ENCODE assay signal across 19 cellular contexts in the genomic region with DNA sequence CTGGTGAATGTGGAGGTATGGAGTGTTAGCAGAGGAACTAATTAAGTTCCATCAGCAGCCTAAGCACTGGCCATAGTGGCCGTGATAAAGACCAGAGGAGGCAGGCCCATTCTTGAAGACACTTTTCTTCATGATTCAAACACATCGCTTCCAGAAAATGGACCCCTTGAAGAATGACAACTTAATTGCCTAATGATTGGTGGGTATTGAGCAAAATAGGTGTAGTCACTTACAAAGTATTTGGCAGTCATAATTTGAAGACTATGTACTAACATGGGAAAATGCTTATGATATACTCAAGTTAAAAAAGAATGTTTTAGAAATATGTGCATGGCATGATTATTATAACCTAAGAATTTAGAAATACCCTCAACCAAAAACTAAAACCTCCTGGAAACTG. TPM values are rescaled to one million over a fixed set of nuclear protein-coding genes. Genes with fewer than 3 reads are reported as not detected.
DNase-seq lines count a peak whose midpoint lies in the region; ATAC-seq and TF ChIP-seq lines count a peak whose summit lies in the region.
"Had no signal": no experiment of that assay in that cellular context is flagged by ENCODE, and none has a peak within 500 bp of the region (broad histone marks: within the 10 kb centered on the region; RNA-seq: fewer than 3 reads in every experiment).

No MANE protein-coding gene starts in this region.

- H3K4me1 ChIP-seq in GM23338 (ENCODE audit: insufficient read depth): peaks cover 88% of the 10 kb centered on the region
- H3K4me1 ChIP-seq in psoas muscle: no peaks in the 10 kb centered on the region
- H3K4me1 ChIP-seq: A549, BE2C had no signal

- H3K4me1 Mint-ChIP-seq in GM23338 (peaks cover 79% of the 10 kb centered on the region), natural killer cell (no peaks in the 10 kb centered on the region)
- H3K4me1 Mint-ChIP-seq: CD14-positive monocyte had no signal

- no peak for ATAC-seq in GM23338
- ATAC-seq in HG02623 (IDR thresholded peaks at IDR 0.05; ENCODE audit: unreplicated experiment): no peak
- ATAC-seq in natural killer cell: no peak
- no peak for ATAC-seq in psoas muscle
- ATAC-seq: A549; CD8-positive, alpha-beta T cell; HCT116; HepG2 had no signal

- no peaks in the 10 kb centered on the region for H3K79me2 ChIP-seq in GM23338 (replicated peaks; ENCODE audit: insufficient read depth)

- 89 to 93% (median 92%) methylated on average over 2 of the region's 2 CpGs for WGBS in psoas muscle, 3 donors

- no peaks in the 10 kb centered on the region for H3K9me3 Mint-ChIP-seq in GM23338
- no peaks in the 10 kb centered on the region for H3K9me3 Mint-ChIP-seq in natural killer cell
- H3K9me3 Mint-ChIP-seq: CD14-positive monocyte; CD8-positive, alpha-beta T cell had no signal

- H3K4me3 ChIP-seq in GM23338 (no peak overlapping the region), choroid plexus epithelial cell (ENCODE audit: low read depth, low read length) (no peak overlapping the region), psoas muscle (no peak overlapping the region)
- H3K4me3 ChIP-seq: A549 had no signal

- H3K4me3 Mint-ChIP-seq in GM23338 (no peak overlapping the region), natural killer cell (no peak overlapping the region)
- H3K4me3 Mint-ChIP-seq: CD14-positive monocyte; CD8-positive, alpha-beta T cell had no signal

- H2AFZ ChIP-seq in GM23338: no peak overlapping the region

- H3K27me3 Mint-ChIP-seq in GM23338 (ENCODE audit: insufficient read depth, low read depth, poor library complexity): peaks cover 2% of the 10 kb centered on the region
- peaks cover 14 to 62% of the 10 kb centered on the region in 2 donors for H3K27me3 Mint-ChIP-seq in natural killer cell (ENCODE audit: low read depth in 2 of 2)

- intact Hi-C loops in natural killer cell (cut with micrococcal nuclease): no loop called here
- intact Hi-C loops in psoas muscle (cut with DNase I): no loop called here

- no peaks in the 10 kb centered on the region for H3K36me3 ChIP-seq in GM23338 (ENCODE audit: insufficient read depth)
- H3K36me3 ChIP-seq in psoas muscle (ENCODE audit: insufficient read depth in 1 of 2, low read depth in 1 of 2): no peaks in the 10 kb centered on the region
- H3K36me3 ChIP-seq: BE2C had no signal

- H3K27me3 ChIP-seq in GM23338 (ENCODE audit: insufficient read depth) (no peaks in the 10 kb centered on the region), psoas muscle (ENCODE audit: insufficient read depth in 3 of 3, low read length in 2 of 3) (no peaks in the 10 kb centered on the region)

- TF ChIP-seq CTCF in GM23338 (conservative IDR thresholded peaks at IDR 0.05; ENCODE audit: low read depth in 2 of 2) (no peak), choroid plexus epithelial cell (conservative IDR thresholded peaks at IDR 0.05; ENCODE audit: low read depth, low read length) (no peak), natural killer cell (IDR thresholded peaks at IDR 0.05) (no peak), psoas muscle (IDR thresholded peaks at IDR 0.05) (no peak)

- no peaks in the 10 kb centered on the region for H3F3A ChIP-seq in GM23338 (replicated peaks; ENCODE audit: low read depth)

- no peaks in the 10 kb centered on the region for H4K20me1 ChIP-seq in GM23338 (replicated peaks; ENCODE audit: insufficient read depth)

- peak overlapping the region; percentile 65; the same call in 1 of the 2 replicates for H3K27ac Mint-ChIP-seq in GM23338
- H3K27ac Mint-ChIP-seq in natural killer cell: no peak overlapping the region
- H3K27ac Mint-ChIP-seq: CD14-positive monocyte; CD8-positive, alpha-beta T cell had no signal

- no peak overlapping the region for H3K4me2 ChIP-seq in GM23338
- H3K4me2 ChIP-seq: A549 had no signal

- H3K27ac ChIP-seq in GM23338 (ENCODE audit: low read depth) (no peak overlapping the region), psoas muscle (no peak overlapping the region)
- H3K27ac ChIP-seq: A549 had no signal

- H3K36me3 Mint-ChIP-seq in GM23338 (ENCODE audit: low read depth) (peaks cover 7% of the 10 kb centered on the region; the same call in 2 of the 3 replicates), natural killer cell (no peaks in the 10 kb centered on the region)
- H3K36me3 Mint-ChIP-seq: CD14-positive monocyte; CD8-positive, alpha-beta T cell had no signal

- H3K9me3 ChIP-seq in psoas muscle: no peaks in the 10 kb centered on the region
- H3K9me3 ChIP-seq: A549, BE2C had no signal

- peak; percentile 16 for DNase-seq in EL
- DNase-seq in GM23338 (ENCODE audit: low spot score): no peak
- peak; percentile 23 for DNase-seq in choroid plexus epithelial cell (ENCODE audit: low read depth)
- DNase-seq in iris pigment epithelial cell (ENCODE audit: low read depth): peak; percentile 10
- DNase-seq in NCI-H128 (lab: John Stamatoyannopoulos, UW; ENCODE audit: unreplicated experiment): no peak
- DNase-seq in natural killer cell: no peak
- DNase-seq in psoas muscle: no peak
- DNase-seq: BE2C; CD8-positive, alpha-beta T cell; COR-L47; DMS153; DMS79 treated with DMSO at 0.1 percent for 48 hours; GDM1 had no signal

- no peaks in the 10 kb centered on the region for H3K9me2 ChIP-seq in GM23338 (ENCODE audit: insufficient read depth)

TF ChIP-seq in GM23338, 12 proteins besides CTCF, POLR2A, EP300 and RAD21:
- TF ChIP-seq ZNF462 (CRISPR knock-in tag; IDR thresholded peaks at IDR 0.05) (no peak), EZH2phosphoT487 (IDR thresholded peaks at IDR 0.05; ENCODE audit: unreplicated experiment) (no peak), POLR2AphosphoS5 (IDR thresholded peaks at IDR 0.05; ENCODE audit: low read depth) (no peak)
TF ChIP-seq in GM23338: peak in this region for 0.

RNA-seq across cellular contexts. Expression of gene MEGF10, which starts 44.8 kb away (rescaled TPM):
- 28.3 and 45.1 TPM in 2 replicates for total RNA-seq in GM23338 (2014; rRNA removed; shearing (Covaris generic))
- polyA plus RNA-seq in GM23338 (2016; fragmentation: Nextera tagmentation; extraction: Ambion mirVana) (3.7 and 4.5 TPM in 2 replicates), psoas muscle (1 to 10 TPM in 2 of 3 donors, under 1 TPM in 1; 0.68 to 2.2 (median 1.2) TPM)
- total RNA-seq in natural killer cell (1 to 10 TPM in 1 of 3 donors, not detected in 2; 1.4 TPM), psoas muscle (10 to 100 TPM in 2 of 4 donors, 1 to 10 TPM in 2; 1.6 to 23.6 (median 7.9) TPM)
- total RNA-seq: CD8-positive, alpha-beta T cell; HepG2 had no signal
- polyA plus RNA-seq: AG04450, CD14-positive monocyte, HepG2 had no signal

Comparison
In these comparisons a context has a peak if more than half of its experiments do, and no peak if none do; other contexts are left out.
1. DNase-seq: peak in EL (single experiment), choroid plexus epithelial cell (single experiment) and iris pigment epithelial cell (single experiment); none in GM23338 (single experiment), NCI-H128 (single experiment), natural killer cell (single experiment) and psoas muscle (0 of 2).